ENCODE assay signal across 26 cellular contexts in genomic region chr5:56064984-56065383, GRCh38.
DNase-seq lines count a peak whose midpoint lies in the region; ATAC-seq and TF ChIP-seq lines count a peak whose summit lies in the region.
"Had no signal": no experiment of that assay in that cellular context is flagged by ENCODE, and none has a peak within 500 bp of the region (broad histone marks: within the 10 kb centered on the region; RNA-seq: fewer than 3 reads in every experiment).

No MANE protein-coding gene starts in this region.

- no peak for TF ChIP-seq CTCF in KMS-11 (conservative IDR thresholded peaks at IDR 0.05; ENCODE audit: low read depth, low read length)
- no peak for TF ChIP-seq CTCF in MM.1S (IDR thresholded peaks at IDR 0.05; ENCODE audit: low read length)

- peaks cover 59% of the 10 kb centered on the region for H3K4me1 Mint-ChIP-seq in activated T-cell treated with anti-CD3 and anti-CD28 coated beads, Interleukin-2, amount 50 U/mL, for 24 hours (ENCODE audit: low read depth)
- H3K4me1 Mint-ChIP-seq in naive thymus-derived CD4-positive, alpha-beta T cell = peaks cover 32 to 85% (median 74%) of the 10 kb centered on the region in 7 donors
- H3K4me1 Mint-ChIP-seq in natural killer cell treated with Interleukin-12 subunit alpha and Interleukin-12 subunit beta and Interleukin-15 and Interleukin-18, amount 100 ng/mL, for 72 hours (ENCODE audit: low read depth in 2 of 2) = peaks cover 6 to 8% of the 10 kb centered on the region in 2 donors
- H3K4me1 Mint-ChIP-seq: central memory CD8-positive, alpha-beta T cell had no signal

- H4K20me1 ChIP-seq in KMS-11 (ENCODE audit: insufficient read depth) = no peaks in the 10 kb centered on the region
- no peaks in the 10 kb centered on the region for H4K20me1 ChIP-seq in MM.1S (ENCODE audit: insufficient read depth, low read length)
- H4K20me1 ChIP-seq: BLaER1 had no signal

- peak overlapping the region; percentile 38; the same call in 1 of the 2 replicates for H3K27ac ChIP-seq in KMS-11
- H3K27ac ChIP-seq in naive thymus-derived CD4-positive, alpha-beta T cell (ENCODE audit: low read depth, low read length) = no peak overlapping the region
- H3K27ac ChIP-seq in MM.1S (ENCODE audit: low read length) = no peak overlapping the region
- H3K27ac ChIP-seq: BLaER1, heart right ventricle, pancreas, sigmoid colon, upper lobe of left lung, WERI-Rb-1 had no signal

- H3K4me1 ChIP-seq in KMS-11 (ENCODE audit: low read depth, poor library complexity, severe bottlenecking) = peaks cover 86% of the 10 kb centered on the region
- peaks cover 0 to 49% of the 10 kb centered on the region in 2 donors for H3K4me1 ChIP-seq in naive thymus-derived CD4-positive, alpha-beta T cell (ENCODE audit: control insufficient read depth in 2 of 2, insufficient read depth in 2 of 2, low read length in 2 of 2)
- peaks cover 16% of the 10 kb centered on the region for H3K4me1 ChIP-seq in MM.1S (ENCODE audit: low read length)
- H3K4me1 ChIP-seq: sigmoid colon had no signal

- H3K9me2 ChIP-seq in MM.1S (replicated peaks; ENCODE audit: insufficient read depth, low read length) = no peaks in the 10 kb centered on the region

- CTCF ChIA-PET in naive thymus-derived CD4-positive, alpha-beta T cell (lab: Charles Lee) = interaction anchor here (0.9 kb wide), 1 partner anchor 38 kb away, joined by 4 read pairs; no protein-coding TSS in a partner anchor

- no peak for DNase-seq in activated T-cell treated with anti-CD3 and anti-CD28 coated beads, Interleukin-2, amount 50 U/mL, for 24 hours
- DNase-seq in activated T-cell treated with anti-CD3 and anti-CD28 coated beads, Interleukin-2, amount 50 U/mL, for 48 hours = no peak
- DNase-seq in naive thymus-derived CD4-positive, alpha-beta T cell = no peak
- no peak for DNase-seq in MM.1S
- no peak for DNase-seq in NK-92 treated with Interleukin-12 subunit alpha and Interleukin-12 subunit beta, amount 100 ng/mL, for 24 hours (lab: John Stamatoyannopoulos, UW)
- no peak for DNase-seq in natural killer cell treated with Interleukin-12 subunit alpha and Interleukin-12 subunit beta and Interleukin-15 and Interleukin-18, amount 100 ng/mL, for 72 hours (ENCODE audit: low spot score)
- DNase-seq: activated CD4-positive, alpha-beta memory T cell treated with anti-CD3 and anti-CD28 coated beads for 36 hours; activated effector memory CD4-positive, alpha-beta T cell treated with Interleukin-2 at 50 U/mL for 16 hours; anterior cingulate cortex; effector memory CD4-positive, alpha-beta T cell; GF-D8; heart right ventricle; KG1; NCI-H1417; NCI-H69; pancreas; sigmoid colon; upper lobe of left lung; WERI-Rb-1 had no signal

- no peak overlapping the region for H3K4me3 Mint-ChIP-seq in activated T-cell treated with anti-CD3 and anti-CD28 coated beads, Interleukin-2, amount 50 U/mL, for 24 hours
- H3K4me3 Mint-ChIP-seq in naive thymus-derived CD4-positive, alpha-beta T cell = peak overlapping the region in 2 of 10 donors; percentile 11 to 12
- H3K4me3 Mint-ChIP-seq in natural killer cell treated with Interleukin-12 subunit alpha and Interleukin-12 subunit beta and Interleukin-15 and Interleukin-18, amount 100 ng/mL, for 72 hours = no peak overlapping the region
- H3K4me3 Mint-ChIP-seq: activated CD4-positive, alpha-beta memory T cell treated with anti-CD3 and anti-CD28 coated beads for 36 hours; central memory CD8-positive, alpha-beta T cell; stimulated activated naive CD8-positive, alpha-beta T cell treated with anti-CD3 and anti-CD28 coated beads, Interleukin-15, Interleukin-2, amounts not matched to agents 100 ng/mL and 50 ng/mL, for 24 hours; T-helper 1 cell treated with Interleukin-12 subunit alpha and Interleukin-12 subunit beta and Interleukin-4 antibody, amounts not matched to agents 30 μg/mL and 1 μg/mL, for 36 hours had no signal

- H2AFZ ChIP-seq in KMS-11 (ENCODE audit: low read depth) = no peak overlapping the region
- H2AFZ ChIP-seq in MM.1S (ENCODE audit: low read length) = no peak overlapping the region

- peak overlapping the region; percentile 55; the same call in 1 of the 2 replicates for H3K4me2 ChIP-seq in KMS-11
- no peak overlapping the region for H3K4me2 ChIP-seq in MM.1S (ENCODE audit: low read depth, low read length)
- H3K4me2 ChIP-seq: BLaER1 had no signal

- intact Hi-C loops in naive thymus-derived CD4-positive, alpha-beta T cell (cut with micrococcal nuclease) = loop anchor here in 1 of 2 donors (1.0 kb wide), 1 partner anchor 9 kb away; no protein-coding TSS in a partner anchor

- no peaks in the 10 kb centered on the region for H3K36me3 Mint-ChIP-seq in activated T-cell treated with anti-CD3 and anti-CD28 coated beads, Interleukin-2, amount 50 U/mL, for 24 hours (ENCODE audit: low read depth)
- peaks cover 3 to 13% (median 10%) of the 10 kb centered on the region in 5 donors for H3K36me3 Mint-ChIP-seq in naive thymus-derived CD4-positive, alpha-beta T cell
- no peaks in the 10 kb centered on the region for H3K36me3 Mint-ChIP-seq in natural killer cell treated with Interleukin-12 subunit alpha and Interleukin-12 subunit beta and Interleukin-15 and Interleukin-18, amount 100 ng/mL, for 72 hours
- H3K36me3 Mint-ChIP-seq: activated CD4-positive, alpha-beta memory T cell treated with anti-CD3 and anti-CD28 coated beads for 36 hours had no signal

- H3K79me2 ChIP-seq in KMS-11 (ENCODE audit: insufficient read depth, low read depth) (no peaks in the 10 kb centered on the region), MM.1S (ENCODE audit: low read length) (no peaks in the 10 kb centered on the region)

- H3K9me3 Mint-ChIP-seq in activated T-cell treated with anti-CD3 and anti-CD28 coated beads, Interleukin-2, amount 50 U/mL, for 24 hours = no peaks in the 10 kb centered on the region
- H3K9me3 Mint-ChIP-seq in naive thymus-derived CD4-positive, alpha-beta T cell = no peaks in the 10 kb centered on the region
- no peaks in the 10 kb centered on the region for H3K9me3 Mint-ChIP-seq in natural killer cell treated with Interleukin-12 subunit alpha and Interleukin-12 subunit beta and Interleukin-15 and Interleukin-18, amount 100 ng/mL, for 72 hours
- H3K9me3 Mint-ChIP-seq: activated CD4-positive, alpha-beta memory T cell treated with anti-CD3 and anti-CD28 coated beads for 36 hours; central memory CD8-positive, alpha-beta T cell; stimulated activated naive CD8-positive, alpha-beta T cell treated with anti-CD3 and anti-CD28 coated beads, Interleukin-15, Interleukin-2, amounts not matched to agents 100 ng/mL and 50 ng/mL, for 24 hours; T-helper 1 cell treated with Interleukin-12 subunit alpha and Interleukin-12 subunit beta and Interleukin-4 antibody, amounts not matched to agents 30 μg/mL and 1 μg/mL, for 36 hours had no signal

- POLR2A ChIA-PET in naive thymus-derived CD4-positive, alpha-beta T cell (lab: Charles Lee) = interaction anchor here (0.6 to 2.6 kb wide), 12 partner anchors 10 to 101 kb away, joined by 3 to 7 read pairs (median 4); no protein-coding TSS in a partner anchor

- H3K27me3 ChIP-seq in KMS-11 (ENCODE audit: insufficient read depth, low read depth) (no peaks in the 10 kb centered on the region), MM.1S (replicated peaks; ENCODE audit: insufficient read depth, low read length) (no peaks in the 10 kb centered on the region)
- no peaks in the 10 kb centered on the region for H3K27me3 ChIP-seq in naive thymus-derived CD4-positive, alpha-beta T cell (ENCODE audit: control insufficient read depth in 2 of 2, insufficient read depth in 2 of 2, low read length in 2 of 2)
- H3K27me3 ChIP-seq: BLaER1, heart right ventricle, pancreas, sigmoid colon, upper lobe of left lung had no signal

- ATAC-seq in GM21390 (IDR thresholded peaks at IDR 0.05; ENCODE audit: unreplicated experiment) = peak; percentile 54
- ATAC-seq in naive thymus-derived CD4-positive, alpha-beta T cell = no peak
- no peak for ATAC-seq in natural killer cell treated with Interleukin-12 subunit alpha and Interleukin-12 subunit beta and Interleukin-15 and Interleukin-18, amount 100 ng/mL, for 72 hours
- ATAC-seq: heart right ventricle, pancreas had no signal

- no peaks in the 10 kb centered on the region for H3K27me3 Mint-ChIP-seq in activated T-cell treated with anti-CD3 and anti-CD28 coated beads, Interleukin-2, amount 50 U/mL, for 24 hours
- H3K27me3 Mint-ChIP-seq in naive thymus-derived CD4-positive, alpha-beta T cell = peaks cover 0 to 11% (median 0%) of the 10 kb centered on the region in 5 donors
- H3K27me3 Mint-ChIP-seq in natural killer cell treated with Interleukin-12 subunit alpha and Interleukin-12 subunit beta and Interleukin-15 and Interleukin-18, amount 100 ng/mL, for 72 hours = peaks cover 9 to 13% of the 10 kb centered on the region in 2 donors
- H3K27me3 Mint-ChIP-seq: activated CD4-positive, alpha-beta memory T cell treated with anti-CD3 and anti-CD28 coated beads for 36 hours; central memory CD8-positive, alpha-beta T cell; stimulated activated naive CD8-positive, alpha-beta T cell treated with anti-CD3 and anti-CD28 coated beads, Interleukin-15, Interleukin-2, amounts not matched to agents 100 ng/mL and 50 ng/mL, for 24 hours had no signal

- H3K9ac ChIP-seq in KMS-11 = no peak overlapping the region
- no peak overlapping the region for H3K9ac ChIP-seq in MM.1S (ENCODE audit: low read length)
- H3K9ac ChIP-seq: BLaER1 had no signal

- H3K36me3 ChIP-seq in KMS-11 (ENCODE audit: insufficient read depth) (no peaks in the 10 kb centered on the region), MM.1S (replicated peaks; ENCODE audit: insufficient read depth, low read length) (no peaks in the 10 kb centered on the region)
- H3K36me3 ChIP-seq in naive thymus-derived CD4-positive, alpha-beta T cell (ENCODE audit: control insufficient read depth in 2 of 3, insufficient read depth in 3 of 3, low read length in 3 of 3) = no peaks in the 10 kb centered on the region
- H3K36me3 ChIP-seq: BLaER1, heart right ventricle, pancreas, sigmoid colon, upper lobe of left lung, WERI-Rb-1 had no signal

- no peak overlapping the region for H3K4me3 ChIP-seq in KMS-11 (IDR thresholded peaks at IDR 0.05; ENCODE audit: insufficient read depth, low read depth, low read length)
- no peak overlapping the region for H3K4me3 ChIP-seq in naive thymus-derived CD4-positive, alpha-beta T cell (ENCODE audit: low read length)
- no peak overlapping the region for H3K4me3 ChIP-seq in MM.1S (ENCODE audit: low read length)
- H3K4me3 ChIP-seq: BLaER1, heart right ventricle, lung, pancreas, sigmoid colon, upper lobe of left lung had no signal

- H3K9me3 ChIP-seq in naive thymus-derived CD4-positive, alpha-beta T cell (ENCODE audit: control insufficient read depth in 2 of 3, low read length in 3 of 3) = no peaks in the 10 kb centered on the region
- no peaks in the 10 kb centered on the region for H3K9me3 ChIP-seq in MM.1S (replicated peaks; ENCODE audit: insufficient read depth, low read length)
- H3K9me3 ChIP-seq: BLaER1, heart right ventricle, pancreas, sigmoid colon, upper lobe of left lung had no signal

- H3F3A ChIP-seq in MM.1S (ENCODE audit: insufficient read depth, low read length) = peaks cover 3% of the 10 kb centered on the region; the same call in 1 of the 2 replicates

- peak overlapping the region; percentile 4 for H3K27ac Mint-ChIP-seq in activated T-cell treated with anti-CD3 and anti-CD28 coated beads, Interleukin-2, amount 50 U/mL, for 24 hours
- H3K27ac Mint-ChIP-seq in naive thymus-derived CD4-positive, alpha-beta T cell = peak overlapping the region in 8 of 9 donors; percentile 30 to 90 (median 59)
- no peak overlapping the region for H3K27ac Mint-ChIP-seq in natural killer cell treated with Interleukin-12 subunit alpha and Interleukin-12 subunit beta and Interleukin-15 and Interleukin-18, amount 100 ng/mL, for 72 hours
- H3K27ac Mint-ChIP-seq: activated CD4-positive, alpha-beta memory T cell treated with anti-CD3 and anti-CD28 coated beads for 36 hours; stimulated activated naive CD8-positive, alpha-beta T cell treated with anti-CD3 and anti-CD28 coated beads, Interleukin-15, Interleukin-2, amounts not matched to agents 100 ng/mL and 50 ng/mL, for 24 hours; T-helper 1 cell treated with Interleukin-12 subunit alpha and Interleukin-12 subunit beta and Interleukin-4 antibody, amounts not matched to agents 30 μg/mL and 1 μg/mL, for 36 hours had no signal

Comparison
In these comparisons a context has a peak if more than half of its experiments do, and no peak if none do; other contexts are left out.
1. H3K27ac Mint-ChIP-seq: peak in activated T-cell treated with anti-CD3 and anti-CD28 coated beads, Interleukin-2, amount 50 U/mL, for 24 hours (single experiment) and naive thymus-derived CD4-positive, alpha-beta T cell (8 of 9); none in natural killer cell treated with Interleukin-12 subunit alpha and Interleukin-12 subunit beta and Interleukin-15 and Interleukin-18, amount 100 ng/mL, for 72 hours (0 of 2).